In the genomic region with DNA sequence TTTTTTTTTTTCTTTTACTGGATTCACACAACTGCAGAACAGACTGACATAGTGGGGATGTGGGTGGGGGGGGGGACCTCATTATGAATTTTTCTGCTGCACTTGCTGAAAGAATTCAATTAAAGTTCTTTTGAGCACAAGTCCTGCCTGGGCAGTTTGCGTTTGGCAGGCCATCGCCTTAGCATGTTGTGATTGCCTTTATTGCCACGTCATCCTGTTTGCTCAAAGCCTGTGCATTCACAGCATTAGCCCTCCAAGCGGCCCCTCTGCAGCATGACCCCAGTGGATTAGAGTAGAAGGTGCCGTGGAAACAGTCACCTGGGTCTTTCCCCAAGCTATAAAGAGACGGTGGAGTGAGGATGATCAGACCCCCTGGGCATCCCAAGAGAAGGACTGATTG, we compare ENCODE assay signal across 26 cellular contexts.
"Had no signal": no experiment of that assay in that cellular context is flagged by ENCODE, and none has a peak within 500 bp of the region (broad histone marks: within the 10 kb centered on the region; RNA-seq: fewer than 3 reads in every experiment).

No MANE protein-coding gene starts in this region.

- H3K4me3 ChIP-seq: ascending aorta, cardiac muscle cell, left lung, sigmoid colon, thyroid gland, upper lobe of right lung had no signal

- H3K4me1 ChIP-seq: ascending aorta, left lung, sigmoid colon, thyroid gland, upper lobe of right lung had no signal

- H3K27me3 Mint-ChIP-seq: activated CD4-positive, alpha-beta memory T cell treated with anti-CD3 and anti-CD28 coated beads, Interleukin-2, amount 10 ng/mL, durations not matched to agents 7 days and 5 days; activated CD4-positive, alpha-beta T cell treated with anti-CD3 and anti-CD28 coated beads, Interleukin-2, amount 10 ng/mL, durations not matched to agents 7 days and 5 days; activated naive CD4-positive, alpha-beta T cell treated with anti-CD3 and anti-CD28 coated beads, Interleukin-2, amount 10 ng/mL, durations not matched to agents 7 days and 5 days; activated naive CD8-positive, alpha-beta T cell treated with anti-CD3 and anti-CD28 coated beads, Interleukin-2, amount 10 ng/mL, durations not matched to agents 7 days and 5 days; activated T-cell treated with anti-CD3 and anti-CD28 coated beads, Interleukin-2, amount 50 U/mL, for 24 hours; naive B cell; stimulated activated memory B cell treated with anti-CD40 and anti-IgM and Interleukin-4, amounts not matched to agents 10 μg/mL and 1 μg/mL and 100 μg/mL, for 72 hours; stimulated activated naive CD8-positive, alpha-beta T cell treated with anti-CD3 and anti-CD28 coated beads, Interleukin-15, amount 100 ng/mL, for 72 hours had no signal

- DNase-seq: activated CD4-positive, alpha-beta memory T cell treated with anti-CD3 and anti-CD28 coated beads, Interleukin-2, amount 10 ng/mL, durations not matched to agents 7 days and 5 days; activated CD4-positive, alpha-beta T cell treated with anti-CD3 and anti-CD28 coated beads, Interleukin-2, amount 10 ng/mL, durations not matched to agents 7 days and 5 days; activated CD4-positive, CD25-positive, alpha-beta regulatory T cell treated with anti-CD3 and anti-CD28 coated beads, Interleukin-2, amount 50 U/mL, for 72 hours; activated CD8-positive, alpha-beta memory T cell treated with anti-CD3 and anti-CD28 coated beads, Interleukin-2, amount 50 U/mL, for 48 hours; activated gamma-delta T cell; activated naive CD4-positive, alpha-beta T cell treated with anti-CD3 and anti-CD28 coated beads, Interleukin-2, amount 10 ng/mL, durations not matched to agents 7 days and 5 days; activated naive CD8-positive, alpha-beta T cell treated with anti-CD3 and anti-CD28 coated beads, Interleukin-2, amount 10 ng/mL, durations not matched to agents 7 days and 5 days; activated T-cell treated with anti-CD3 and anti-CD28 coated beads, Interleukin-2, amount 50 U/mL, for 24 hours; cortex of kidney; kidney glomerular epithelial cell; left lung; naive B cell; sigmoid colon; small intestine; stimulated activated CD4-positive, alpha-beta T cell treated with anti-CD3 and anti-CD28 coated beads, Interleukin-1b, Interleukin-23, amount 100 ng/mL, for 48 hours; stimulated activated CD4-positive, alpha-beta T cell treated with anti-CD3 and anti-CD28 coated beads, Interleukin-4, amount 100 ng/mL, for 4 hours; stimulated activated CD8-positive, alpha-beta memory T cell treated with anti-CD3 and anti-CD28 coated beads, Interleukin-4, amount 100 ng/mL, for 48 hours; stimulated activated naive CD8-positive, alpha-beta T cell treated with anti-CD3 and anti-CD28 coated beads, Interleukin-15, amount 100 ng/mL, for 72 hours; substantia nigra; T-helper 2 cell; thyroid gland; upper lobe of right lung had no signal

- H3K27me3 ChIP-seq: ascending aorta, cardiac muscle cell, left lung, sigmoid colon, thyroid gland, upper lobe of right lung had no signal

- H3K4me3 Mint-ChIP-seq: activated CD4-positive, alpha-beta memory T cell treated with anti-CD3 and anti-CD28 coated beads, Interleukin-2, amount 10 ng/mL, durations not matched to agents 7 days and 5 days; activated CD4-positive, alpha-beta T cell treated with anti-CD3 and anti-CD28 coated beads, Interleukin-2, amount 10 ng/mL, durations not matched to agents 7 days and 5 days; activated naive CD4-positive, alpha-beta T cell treated with anti-CD3 and anti-CD28 coated beads, Interleukin-2, amount 10 ng/mL, durations not matched to agents 7 days and 5 days; activated naive CD8-positive, alpha-beta T cell treated with anti-CD3 and anti-CD28 coated beads, Interleukin-2, amount 10 ng/mL, durations not matched to agents 7 days and 5 days; activated T-cell treated with anti-CD3 and anti-CD28 coated beads, Interleukin-2, amount 50 U/mL, for 24 hours; naive B cell; stimulated activated memory B cell treated with anti-CD40 and anti-IgM and Interleukin-4, amounts not matched to agents 10 μg/mL and 1 μg/mL and 100 μg/mL, for 72 hours; stimulated activated naive CD8-positive, alpha-beta T cell treated with anti-CD3 and anti-CD28 coated beads, Interleukin-15, amount 100 ng/mL, for 72 hours had no signal

- H3K36me3 ChIP-seq: thyroid gland, upper lobe of right lung had no signal

- H3K27ac ChIP-seq: ascending aorta, cardiac muscle cell, epithelial cell of prostate, left lung, sigmoid colon, thyroid gland, upper lobe of right lung had no signal

- H3K9me3 ChIP-seq: ascending aorta, left lung, sigmoid colon, thyroid gland, upper lobe of right lung had no signal

- H3K27ac Mint-ChIP-seq: activated CD4-positive, alpha-beta memory T cell treated with anti-CD3 and anti-CD28 coated beads, Interleukin-2, amount 10 ng/mL, durations not matched to agents 7 days and 5 days; activated CD4-positive, alpha-beta T cell treated with anti-CD3 and anti-CD28 coated beads, Interleukin-2, amount 10 ng/mL, durations not matched to agents 7 days and 5 days; activated naive CD4-positive, alpha-beta T cell treated with anti-CD3 and anti-CD28 coated beads, Interleukin-2, amount 10 ng/mL, durations not matched to agents 7 days and 5 days; activated naive CD8-positive, alpha-beta T cell treated with anti-CD3 and anti-CD28 coated beads, Interleukin-2, amount 10 ng/mL, durations not matched to agents 7 days and 5 days; activated T-cell treated with anti-CD3 and anti-CD28 coated beads, Interleukin-2, amount 50 U/mL, for 24 hours; naive B cell; stimulated activated memory B cell treated with anti-CD40 and anti-IgM and Interleukin-4, amounts not matched to agents 10 μg/mL and 1 μg/mL and 100 μg/mL, for 72 hours; stimulated activated naive CD8-positive, alpha-beta T cell treated with anti-CD3 and anti-CD28 coated beads, Interleukin-15, amount 100 ng/mL, for 72 hours had no signal

- H3K9me3 Mint-ChIP-seq: activated CD4-positive, alpha-beta memory T cell treated with anti-CD3 and anti-CD28 coated beads, Interleukin-2, amount 10 ng/mL, durations not matched to agents 7 days and 5 days; activated CD4-positive, alpha-beta T cell treated with anti-CD3 and anti-CD28 coated beads, Interleukin-2, amount 10 ng/mL, durations not matched to agents 7 days and 5 days; activated naive CD4-positive, alpha-beta T cell treated with anti-CD3 and anti-CD28 coated beads, Interleukin-2, amount 10 ng/mL, durations not matched to agents 7 days and 5 days; activated naive CD8-positive, alpha-beta T cell treated with anti-CD3 and anti-CD28 coated beads, Interleukin-2, amount 10 ng/mL, durations not matched to agents 7 days and 5 days; activated T-cell treated with anti-CD3 and anti-CD28 coated beads, Interleukin-2, amount 50 U/mL, for 24 hours; naive B cell; stimulated activated memory B cell treated with anti-CD40 and anti-IgM and Interleukin-4, amounts not matched to agents 10 μg/mL and 1 μg/mL and 100 μg/mL, for 72 hours; stimulated activated naive CD8-positive, alpha-beta T cell treated with anti-CD3 and anti-CD28 coated beads, Interleukin-15, amount 100 ng/mL, for 72 hours had no signal
